12 cellular contexts compared by ENCODE assay signal in genomic region chr10:852386-852785, GRCh38.
DNase-seq lines count a peak whose midpoint lies in the region; ATAC-seq, FAIRE-seq and TF ChIP-seq lines count a peak whose summit lies in the region.
"Had no signal": no experiment of that assay in that cellular context is flagged by ENCODE, and none has a peak within 500 bp of the region (broad histone marks: within the 10 kb centered on the region; RNA-seq: fewer than 3 reads in every experiment).

No MANE protein-coding gene starts in this region.

- H3K9me3 ChIP-seq in GM12878 (replicated peaks; ENCODE audit: control insufficient read depth, insufficient read depth, low read length) (peaks cover 4% of the 10 kb centered on the region), H9 (ENCODE audit: control insufficient read depth, low read depth, low read length) (no peaks in the 10 kb centered on the region)

- H2BK5ac ChIP-seq in H9 (ENCODE audit: insufficient read length, low read length): no peak overlapping the region

- H3K79me2 ChIP-seq in GM12878 (ENCODE audit: control insufficient read depth, insufficient read depth, low read length) (peaks cover 29% of the 10 kb centered on the region), H9 (ENCODE audit: insufficient read depth, low read length) (peaks cover 6% of the 10 kb centered on the region; the same call in 1 of the 2 replicates)

- H3K9me3 Mint-ChIP-seq in H9 (peaks cover 17 to 19% of the 10 kb centered on the region in 2 experiments), HFFc6 (peaks cover 12% of the 10 kb centered on the region; the same call in 1 of the 2 replicates)

- H3K27ac Mint-ChIP-seq in H9: no peak overlapping the region
- no peak overlapping the region for H3K27ac Mint-ChIP-seq in HFFc6

- no TSS peak for BruUV-seq in GM12878 (replicated peaks; lab: Mats Ljungman, UMichigan)

- ATAC-seq in GM18511 (IDR thresholded peaks at IDR 0.05; ENCODE audit: unreplicated experiment) (peak; percentile 49), GM21360 (IDR thresholded peaks at IDR 0.05; ENCODE audit: unreplicated experiment) (peak; percentile 22), HG03196 (IDR thresholded peaks at IDR 0.05; ENCODE audit: unreplicated experiment) (peak; percentile 15), GM12878 (peak; percentile 79)

- peak overlapping the region; percentile 65 for H3K27ac ChIP-seq in GM12878 (ENCODE audit: control insufficient read depth, insufficient read depth)
- H3K27ac ChIP-seq in H9 (ENCODE audit: insufficient read length, low read depth, low read length): no peak overlapping the region

- POLR2A ChIA-PET in GM12878 (lab: Charles Lee): no interaction called here

- no peak for TF ChIP-seq POLR2A in GM12878 (IDR thresholded peaks at IDR 0.05; ENCODE audit: low read depth, low read length)

- H2BK120ac ChIP-seq in H9 (ENCODE audit: low read depth, low read length, poor library complexity, severe bottlenecking): no peak overlapping the region

- H3K36me3 Mint-ChIP-seq in H9 (ENCODE audit: insufficient read depth in 1 of 3, low read depth in 3 of 3): peaks cover 45 to 73% (median 53%) of the 10 kb centered on the region in 3 experiments
- peaks cover 77% of the 10 kb centered on the region for H3K36me3 Mint-ChIP-seq in HFFc6 (ENCODE audit: low read depth)

- no peak for DNase-seq in GM12878 (ENCODE audit: low read depth, low spot score)
- DNase-seq in NCI-H1436 treated with DMSO at 0.1 percent for 48 hours (lab: John Stamatoyannopoulos, UW): no peak
- DNase-seq in nucleus accumbens (lab: John Stamatoyannopoulos, UW): no peak
- no peak for DNase-seq in H9
- DNase-seq in HFFc6: no peak
- DNase-seq: DMS153, NCI-H524 had no signal

- H2AK5ac ChIP-seq in H9 (ENCODE audit: insufficient read length, low read length): no peak overlapping the region

- no peak for TF ChIP-seq RAD21 in GM12878 (IDR thresholded peaks at IDR 0.05; ENCODE audit: insufficient read depth, low read depth, low read length)

- H3K36me3 ChIP-seq in GM12878 (ENCODE audit: control insufficient read depth in 2 of 2, insufficient read depth in 2 of 2, low read length in 1 of 2): peaks cover 8 to 34% of the 10 kb centered on the region in 2 experiments

- H3K4me2 ChIP-seq in GM12878 (ENCODE audit: control insufficient read depth, insufficient read depth): no peak overlapping the region
- no peak overlapping the region for H3K4me2 ChIP-seq in H9 (ENCODE audit: insufficient read depth, insufficient read length, low read length)

- no peaks in the 10 kb centered on the region for H3K27me3 ChIP-seq in GM12878 (replicated peaks in 1 of 2; ENCODE audit: control insufficient read depth in 2 of 2, insufficient read depth in 2 of 2, low read length in 1 of 2)
- no peaks in the 10 kb centered on the region for H3K27me3 ChIP-seq in H9 (ENCODE audit: insufficient read depth, low read length)

- no peak overlapping the region for H2BK15ac ChIP-seq in H9 (ENCODE audit: low read depth, low read length)

- no peak overlapping the region for H4K91ac ChIP-seq in H9 (ENCODE audit: insufficient read length, low read depth, low read length)

- H3K4me3 Mint-ChIP-seq in H9: no peak overlapping the region
- no peak overlapping the region for H3K4me3 Mint-ChIP-seq in HFFc6

- WGBS in GM12878 (ENCODE audit: insufficient coverage, insufficient replicate concordance, low lambda C conversion rate, missing lambda C conversion rate): 0% methylated on average over 3 of the region's 3 CpGs
- WGBS in H9 (ENCODE audit: extremely low coverage, insufficient read length, low lambda C conversion rate): no CpG with 5 or more reads among the region's 3 CpGs

- SMC1A ChIA-PET in GM12878 (lab: Charles Lee; ENCODE audit: uncharacterized antibody, unreplicated experiment): no interaction called here

- FAIRE-seq in GM12878 (lab: Jason Lieb, UNC): no peak
- FAIRE-seq: islet of Langerhans had no signal

- RAD21 ChIA-PET in GM12878 (lab: Charles Lee; ENCODE audit: unreplicated experiment): no interaction called here

- H2BK20ac ChIP-seq in H9 (ENCODE audit: low read depth, low read length, poor library complexity, severe bottlenecking): no peak overlapping the region

- no peak overlapping the region for H3K14ac ChIP-seq in H9 (ENCODE audit: insufficient read depth, low read length)

- no peak overlapping the region for H3K18ac ChIP-seq in H9 (ENCODE audit: insufficient read length, low read depth, low read length)

- in situ Hi-C loops in GM12878 (cut with MboI): no loop called here

- no peak overlapping the region for H3K4ac ChIP-seq in H9 (ENCODE audit: low read depth, low read length)

- no peak overlapping the region for H3K23ac ChIP-seq in H9 (ENCODE audit: insufficient read length, low read depth, low read length)

- H2AFZ ChIP-seq in GM12878 (ENCODE audit: control insufficient read depth, low read depth, low read length): no peak overlapping the region
- no peak overlapping the region for H2AFZ ChIP-seq in H9 (ENCODE audit: low read length)

- H4K20me1 ChIP-seq in GM12878 (ENCODE audit: control insufficient read depth, insufficient read depth) (no peaks in the 10 kb centered on the region; the same call in 1 of the 2 replicates), H9 (ENCODE audit: control insufficient read depth, insufficient read depth, insufficient read length) (no peaks in the 10 kb centered on the region)

- TF ChIP-seq CTCF in GM12878 (IDR thresholded peaks at IDR 0.05 in 2 of 3, conservative IDR thresholded peaks at IDR 0.05 in 1 of 3; ENCODE audit: control insufficient read depth in 2 of 3, extremely low read depth in 1 of 3, insufficient read depth in 1 of 3, low read depth in 3 of 3, low read length in 3 of 3) (no peak), H9 (conservative IDR thresholded peaks at IDR 0.05) (no peak), HFFc6 (IDR thresholded peaks at IDR 0.05) (no peak)

- H3K4me1 ChIP-seq in GM12878 (ENCODE audit: control insufficient read depth, insufficient read depth, low read length) (peaks cover 12% of the 10 kb centered on the region), H9 (ENCODE audit: insufficient read depth, low read length) (no peaks in the 10 kb centered on the region; the same call in 1 of the 2 replicates)

- no peak overlapping the region for H4K8ac ChIP-seq in H9 (replicated peaks; ENCODE audit: insufficient read length, low read depth, low read length)

- H3K56ac ChIP-seq in H9 (ENCODE audit: insufficient read length, low read depth, low read length): no peak overlapping the region

- H3K27me3 Mint-ChIP-seq in H9 (ENCODE audit: low read depth) (no peaks in the 10 kb centered on the region), HFFc6 (ENCODE audit: insufficient read depth) (no peaks in the 10 kb centered on the region)
- H3K27me3 Mint-ChIP-seq: progenitor cell of endocrine pancreas had no signal

- H3T11ph ChIP-seq in H9 (ENCODE audit: low read length): no peak overlapping the region

- TF ChIP-seq EP300 in GM12878 (IDR thresholded peaks at IDR 0.05; ENCODE audit: borderline replicate concordance in 1 of 2, control insufficient read depth in 1 of 2, low read depth in 2 of 2, low read length in 2 of 2): no peak

- H2BK12ac ChIP-seq in H9 (ENCODE audit: insufficient read length, low read depth, low read length): no peak overlapping the region

- H4K5ac ChIP-seq in H9 (ENCODE audit: insufficient read length, low read depth, low read length): no peak overlapping the region

- H3K4me1 Mint-ChIP-seq in H9 (peaks cover 7 to 13% of the 10 kb centered on the region in 2 experiments), HFFc6 (ENCODE audit: low read depth) (peaks cover 21% of the 10 kb centered on the region)

- no peak overlapping the region for H3K4me3 ChIP-seq in GM12878

- CTCF ChIA-PET in GM12878 (lab: Yijun Ruan, JAX): no interaction called here

- intact Hi-C loops in GM12878 (cut with micrococcal nuclease; ENCODE audit: unreplicated experiment): no loop called here

- no peaks in the 10 kb centered on the region for H3K23me2 ChIP-seq in H9 (ENCODE audit: insufficient read length, low read depth, low read length, poor library complexity, severe bottlenecking)

- H3K79me1 ChIP-seq in H9 (ENCODE audit: insufficient read depth, low read depth, low read length, poor library complexity, severe bottlenecking): peaks cover 4% of the 10 kb centered on the region

- H3K9ac ChIP-seq in GM12878 (ENCODE audit: control insufficient read depth, insufficient read depth, low read length) (no peak overlapping the region), H9 (ENCODE audit: extremely low read depth, insufficient read length, low read length) (no peak overlapping the region)

TF ChIP-seq in GM12878, 131 proteins besides CTCF, POLR2A, EP300 and RAD21:
- no peak for TF ChIP-seq KAT2A (conservative IDR thresholded peaks at IDR 0.05; ENCODE audit: control insufficient read depth, low read depth, low read length)
- TF ChIP-seq SIX5 (IDR thresholded peaks at IDR 0.05; ENCODE audit: low read depth, low read length, severe bottlenecking): no peak
- no peak for TF ChIP-seq FOXK2 (IDR thresholded peaks at IDR 0.05)
- no peak for TF ChIP-seq MTA2 (IDR thresholded peaks at IDR 0.05; ENCODE audit: low read depth)
- TF ChIP-seq, protein P1, sequence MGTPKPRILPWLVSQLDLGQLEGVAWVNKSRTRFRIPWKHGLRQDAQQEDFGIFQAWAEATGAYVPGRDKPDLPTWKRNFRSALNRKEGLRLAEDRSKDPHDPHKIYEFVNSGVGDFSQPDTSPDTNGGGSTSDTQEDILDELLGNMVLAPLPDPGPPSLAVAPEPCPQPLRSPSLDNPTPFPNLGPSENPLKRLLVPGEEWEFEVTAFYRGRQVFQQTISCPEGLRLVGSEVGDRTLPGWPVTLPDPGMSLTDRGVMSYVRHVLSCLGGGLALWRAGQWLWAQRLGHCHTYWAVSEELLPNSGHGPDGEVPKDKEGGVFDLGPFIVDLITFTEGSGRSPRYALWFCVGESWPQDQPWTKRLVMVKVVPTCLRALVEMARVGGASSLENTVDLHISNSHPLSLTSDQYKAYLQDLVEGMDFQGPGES (IDR thresholded peaks at IDR 0.05): no peak
TF ChIP-seq in GM12878: peak in this region for 0.

Comparison
In these comparisons a context has a peak if more than half of its experiments do, and no peak if none do; other contexts are left out.
1. ATAC-seq: peak in every context shown above with its lines; median percentile 79 in GM12878; 49 in GM18511; 22 in GM21360; 15 in HG03196.